15 cellular contexts compared by ENCODE assay signal in the genomic region with DNA sequence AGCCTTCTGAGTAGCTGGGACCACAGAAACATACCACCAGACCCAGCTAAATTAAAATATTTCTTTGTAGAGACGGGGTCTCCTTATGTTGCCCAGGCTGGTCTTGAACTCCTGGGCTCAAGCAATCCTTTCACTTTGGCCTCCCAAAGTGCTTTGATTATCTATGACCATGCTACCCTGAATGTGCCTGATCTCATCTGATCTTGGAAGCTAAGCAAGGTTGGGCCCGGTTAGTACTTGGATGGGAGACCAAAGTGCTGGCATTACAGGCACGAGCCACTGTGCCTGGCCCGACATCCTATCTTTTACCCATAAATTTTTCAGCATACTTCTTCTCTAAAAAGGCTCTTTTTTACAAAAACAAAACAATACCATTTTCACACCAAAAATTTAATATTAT.
"Had no signal": no experiment of that assay in that cellular context is flagged by ENCODE, and none has a peak within 500 bp of the region (broad histone marks: within the 10 kb centered on the region; RNA-seq: fewer than 3 reads in every experiment).

No MANE protein-coding gene starts in this region.

- H3K27ac ChIP-seq: gastrocnemius medialis, left ventricle myocardium inferior, SJCRH30 had no signal

- H3K4me1 Mint-ChIP-seq: activated naive CD8-positive, alpha-beta T cell treated with anti-CD3 and anti-CD28 coated beads, Interleukin-2, amount 10 ng/mL, durations not matched to agents 7 days and 5 days; memory B cell had no signal

- H3K4me3 ChIP-seq: gastrocnemius medialis, SJCRH30 had no signal

- H3K27me3 ChIP-seq: cardiac muscle cell, gastrocnemius medialis, SJCRH30 had no signal

- H3K9me3 ChIP-seq: gastrocnemius medialis, left ventricle myocardium inferior, SJCRH30 had no signal

- H3K36me3 ChIP-seq: cardiac muscle cell, left ventricle myocardium inferior, SJCRH30 had no signal

- H3K4me3 Mint-ChIP-seq: activated naive CD8-positive, alpha-beta T cell treated with anti-CD3 and anti-CD28 coated beads, Interleukin-2, amount 10 ng/mL, durations not matched to agents 7 days and 5 days had no signal

- H3K9me3 Mint-ChIP-seq: activated naive CD8-positive, alpha-beta T cell treated with anti-CD3 and anti-CD28 coated beads, Interleukin-2, amount 10 ng/mL, durations not matched to agents 7 days and 5 days; memory B cell had no signal

- DNase-seq: activated CD4-positive, alpha-beta T cell treated with anti-CD3 and anti-CD28 coated beads for 1 hour; activated CD8-positive, alpha-beta memory T cell treated with anti-CD3 and anti-CD28 coated beads for 24 hours; activated naive CD8-positive, alpha-beta T cell treated with anti-CD3 and anti-CD28 coated beads, Interleukin-2, amount 10 ng/mL, durations not matched to agents 7 days and 5 days; activated T-cell treated with anti-CD3 and anti-CD28 coated beads for 4 hours; aorta; gastrocnemius medialis; kidney; left ventricle myocardium inferior; occipital lobe; SJCRH30; stimulated activated CD4-positive, alpha-beta T cell treated with anti-CD3 and anti-CD28 coated beads, Interleukin-2, amount 100 ng/mL, for 48 hours; stimulated activated naive CD8-positive, alpha-beta T cell treated with anti-CD3 and anti-CD28 coated beads, Interleukin-15, Interleukin-2, amounts not matched to agents 100 U/mL and 50 U/mL, for 24 hours had no signal

- H3K27me3 Mint-ChIP-seq: activated naive CD8-positive, alpha-beta T cell treated with anti-CD3 and anti-CD28 coated beads, Interleukin-2, amount 10 ng/mL, durations not matched to agents 7 days and 5 days; memory B cell had no signal

- ATAC-seq: gastrocnemius medialis; stimulated activated naive CD8-positive, alpha-beta T cell treated with anti-CD3 and anti-CD28 coated beads, Interleukin-15, Interleukin-2, amounts not matched to agents 100 U/mL and 50 U/mL, for 24 hours had no signal

- H3K27ac Mint-ChIP-seq: activated naive CD8-positive, alpha-beta T cell treated with anti-CD3 and anti-CD28 coated beads, Interleukin-2, amount 10 ng/mL, durations not matched to agents 7 days and 5 days; activated T-helper 2 cell treated with anti-CD3 and anti-CD28 coated beads, Interferon-gamma antibody, Interleukin-2, Interleukin-4, amounts not matched to agents 10 μg/mL and 5 μg/mL and 100 μg/mL, durations not matched to agents 14 hours and 24 hours and 36 hours; memory B cell had no signal

- H3K4me1 ChIP-seq: gastrocnemius medialis, left ventricle myocardium inferior, SJCRH30 had no signal
